In the genomic region with DNA sequence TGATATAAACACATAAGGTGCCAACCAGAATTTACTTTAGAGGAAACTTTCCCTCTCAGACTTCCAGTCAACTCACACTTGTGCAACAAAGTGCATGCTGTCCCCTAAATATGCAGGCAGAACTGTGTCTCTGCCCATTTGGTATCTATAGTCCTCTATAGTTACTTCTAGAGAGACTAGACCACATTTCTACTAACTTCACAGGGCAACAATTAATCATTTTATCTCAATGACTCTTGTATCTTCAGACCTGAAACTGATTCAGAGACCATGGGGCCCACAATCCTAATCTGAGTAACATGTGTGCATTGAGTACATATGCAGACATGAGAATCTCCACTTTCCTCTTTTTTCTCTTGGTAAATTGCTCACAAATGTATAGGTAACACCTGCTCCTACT, we compare ENCODE assay signal across 23 cellular contexts.
DNase-seq lines count a peak whose midpoint lies in the region; ATAC-seq and TF ChIP-seq lines count a peak whose summit lies in the region.
"Had no signal": no experiment of that assay in that cellular context is flagged by ENCODE, and none has a peak within 500 bp of the region (broad histone marks: within the 10 kb centered on the region; RNA-seq: fewer than 3 reads in every experiment).

No MANE protein-coding gene starts in this region.

- no peaks in the 10 kb centered on the region for H3K36me3 ChIP-seq in OCI-LY3 (replicated peaks; ENCODE audit: low read depth, low read length)

- no peak for DNase-seq in activated CD4-positive, CD25-positive, alpha-beta regulatory T cell treated with anti-CD3 and anti-CD28 coated beads, Interleukin-2, amount 50 U/mL, for 72 hours
- peak; percentile 4 for DNase-seq in activated naive CD4-positive, alpha-beta T cell treated with anti-CD3 and anti-CD28 coated beads for 36 hours
- DNase-seq in activated naive CD4-positive, alpha-beta T cell treated with Interleukin-2 at 50 U/mL for 16 hours = no peak
- DNase-seq in stimulated activated naive CD8-positive, alpha-beta T cell treated with anti-CD3 and anti-CD28 coated beads, Interleukin-15, amount 100 ng/mL, for 72 hours = no peak
- DNase-seq in Right ventricle myocardium inferior (ENCODE audit: missing footprints) = no peak
- DNase-seq: AML-193; C1 segment of cervical spinal cord; Calu3; CD8-positive, alpha-beta T cell; DMS53; GDM1; KBM-7; NCI-H1092 treated with DMSO at 0.1 percent for 48 hours; NCI-H1694; NCI-H2081; NCI-H524 treated with DMSO at 0.1 percent for 48 hours; PC-9; RPMI8226; SHP77 treated with DMSO at 0.1 percent for 48 hours had no signal

- TF ChIP-seq CTCF in OCI-LY3 (IDR thresholded peaks at IDR 0.05; ENCODE audit: low read depth, low read length) = no peak

- no peak overlapping the region for H3K4me3 Mint-ChIP-seq in activated naive CD4-positive, alpha-beta T cell treated with anti-CD3 and anti-CD28 coated beads for 36 hours
- H3K4me3 Mint-ChIP-seq in stimulated activated naive CD8-positive, alpha-beta T cell treated with anti-CD3 and anti-CD28 coated beads, Interleukin-15, amount 100 ng/mL, for 72 hours = no peak overlapping the region
- H3K4me3 Mint-ChIP-seq: CD8-positive, alpha-beta T cell had no signal

- no peak overlapping the region for H3K4me3 ChIP-seq in OCI-LY3 (ENCODE audit: low read length)
- H3K4me3 ChIP-seq: PC-9, SK-N-MC had no signal

- peak overlapping the region; percentile 50 for H3K4me2 ChIP-seq in OCI-LY3 (ENCODE audit: low read length)
- H3K4me2 ChIP-seq: PC-9 had no signal

- H3K9me3 ChIP-seq in OCI-LY3 (ENCODE audit: insufficient read depth, low read length) = no peaks in the 10 kb centered on the region

- H3K79me2 ChIP-seq in OCI-LY3 (ENCODE audit: low read length) = no peaks in the 10 kb centered on the region

- peak; percentile 55 to 66 for ATAC-seq in activated CD4-positive, CD25-positive, alpha-beta regulatory T cell treated with anti-CD3 and anti-CD28 coated beads, Interleukin-2, amount 50 U/mL, for 24 hours
- peak; percentile 78 for ATAC-seq in stimulated activated naive CD8-positive, alpha-beta T cell treated with anti-CD3 and anti-CD28 coated beads, Interleukin-15, amount 100 ng/mL, for 72 hours
- no peak for ATAC-seq in Right ventricle myocardium inferior
- ATAC-seq: CD8-positive, alpha-beta T cell; HCT116 had no signal

- H3K36me3 Mint-ChIP-seq in activated naive CD4-positive, alpha-beta T cell treated with anti-CD3 and anti-CD28 coated beads for 36 hours (ENCODE audit: low read depth) = no peaks in the 10 kb centered on the region
- H3K36me3 Mint-ChIP-seq: CD8-positive, alpha-beta T cell had no signal

- H3K9me3 Mint-ChIP-seq in activated naive CD4-positive, alpha-beta T cell treated with anti-CD3 and anti-CD28 coated beads for 36 hours = no peaks in the 10 kb centered on the region
- H3K9me3 Mint-ChIP-seq in stimulated activated naive CD8-positive, alpha-beta T cell treated with anti-CD3 and anti-CD28 coated beads, Interleukin-15, amount 100 ng/mL, for 72 hours = peaks cover 0 to 13% of the 10 kb centered on the region in 2 donors
- H3K9me3 Mint-ChIP-seq: CD8-positive, alpha-beta T cell had no signal

- no peak overlapping the region for H2AFZ ChIP-seq in OCI-LY3 (ENCODE audit: low read depth, low read length)
- H2AFZ ChIP-seq: PC-9 had no signal

- H3K9ac ChIP-seq in OCI-LY3 (ENCODE audit: low read length) = no peak overlapping the region

- H3K27me3 Mint-ChIP-seq in activated naive CD4-positive, alpha-beta T cell treated with anti-CD3 and anti-CD28 coated beads for 36 hours (ENCODE audit: low read depth) = no peaks in the 10 kb centered on the region
- no peaks in the 10 kb centered on the region for H3K27me3 Mint-ChIP-seq in stimulated activated naive CD8-positive, alpha-beta T cell treated with anti-CD3 and anti-CD28 coated beads, Interleukin-15, amount 100 ng/mL, for 72 hours

- no peaks in the 10 kb centered on the region for H4K20me1 ChIP-seq in OCI-LY3 (ENCODE audit: insufficient read depth, low read length)

- CTCF ChIA-PET in activated naive CD4-positive, alpha-beta T cell treated with anti-CD3 and anti-CD28 coated beads for 36 hours (lab: Charles Lee) = no interaction called here

- intact Hi-C loops in activated naive CD4-positive, alpha-beta T cell treated with anti-CD3 and anti-CD28 coated beads for 36 hours (cut with micrococcal nuclease) = no loop called here
- intact Hi-C loops in Right ventricle myocardium inferior (cut with DNase I) = no loop called here

- H3K27ac ChIP-seq in OCI-LY3 (ENCODE audit: low read length) = 0 out of 2 replicates have a peak overlapping the region, but pooled peaks have one; percentile 10
- H3K27ac ChIP-seq: PC-9, SK-N-MC had no signal

- no peaks in the 10 kb centered on the region for H3K4me1 Mint-ChIP-seq in activated naive CD4-positive, alpha-beta T cell treated with anti-CD3 and anti-CD28 coated beads for 36 hours (ENCODE audit: low read depth)
- no peaks in the 10 kb centered on the region for H3K4me1 Mint-ChIP-seq in stimulated activated naive CD8-positive, alpha-beta T cell treated with anti-CD3 and anti-CD28 coated beads, Interleukin-15, amount 100 ng/mL, for 72 hours

- no peak overlapping the region for H3K27ac Mint-ChIP-seq in activated naive CD4-positive, alpha-beta T cell treated with anti-CD3 and anti-CD28 coated beads for 36 hours
- peak overlapping the region in 1 of 2 donors; percentile 73 for H3K27ac Mint-ChIP-seq in stimulated activated naive CD8-positive, alpha-beta T cell treated with anti-CD3 and anti-CD28 coated beads, Interleukin-15, amount 100 ng/mL, for 72 hours
- H3K27ac Mint-ChIP-seq: CD8-positive, alpha-beta T cell had no signal

- H3K27me3 ChIP-seq in OCI-LY3 (ENCODE audit: low read depth, low read length) = no peaks in the 10 kb centered on the region

- peaks cover 14% of the 10 kb centered on the region for H3K4me1 ChIP-seq in OCI-LY3 (ENCODE audit: low read length)
